In genomic region chr1:88946845-88947244, GRCh38 we compare ENCODE assay signal across 13 cellular contexts. TPM values are rescaled to one million over a fixed set of nuclear protein-coding genes. Genes with fewer than 3 reads are reported as not detected.
A peak's percentile ranks its signal among the peaks of the same experiment; 100 is the strongest.
DNase-seq lines count a peak whose midpoint lies in the region; ATAC-seq, FAIRE-seq and TF ChIP-seq lines count a peak whose summit lies in the region.
"Had no signal": no experiment of that assay in that cellular context is flagged by ENCODE, and none has a peak within 500 bp of the region (broad histone marks: within the 10 kb centered on the region; RNA-seq: fewer than 3 reads in every experiment).

No MANE protein-coding gene starts in this region.

- FAIRE-seq in HepG2 (lab: Jason Lieb, UNC): no peak

- no peaks in the 10 kb centered on the region for H3K27me3 ChIP-seq in adipocyte (replicated peaks; ENCODE audit: control insufficient read depth, insufficient read depth, low read length)
- no peaks in the 10 kb centered on the region for H3K27me3 ChIP-seq in HepG2 (ENCODE audit: control insufficient read depth in 1 of 2, insufficient read depth in 2 of 2, low read length in 2 of 2)
- H3K27me3 ChIP-seq in Peyer's patch: no peaks in the 10 kb centered on the region
- H3K27me3 ChIP-seq: breast epithelium had no signal

- H3K9ac ChIP-seq in adipocyte (ENCODE audit: low read length): no peak overlapping the region
- H3K9ac ChIP-seq in HepG2 (ENCODE audit: insufficient read depth, low read depth, low read length): no peak overlapping the region

- no peak for TF ChIP-seq EP300 in HepG2 (IDR thresholded peaks at IDR 0.05; ENCODE audit: low read depth in 2 of 2, low read length in 2 of 2)
- TF ChIP-seq EP300 in HepG2 (CRISPR knock-in tag; IDR thresholded peaks at IDR 0.05; ENCODE audit: borderline replicate concordance): no peak

- in situ Hi-C loops in HepG2 (cut with HindIII; ENCODE audit: extremely low pct_ligation_motif_present, low pct_unique_long_range_greater_than_20kb): no loop called here

- peaks cover 83% of the 10 kb centered on the region for H3K36me3 ChIP-seq in adipocyte (ENCODE audit: control insufficient read depth, insufficient read depth, low read length, severe bottlenecking)
- peaks cover 4 to 21% of the 10 kb centered on the region in 2 experiments; a peak in 3 of 5 replicates for H3K36me3 ChIP-seq in HepG2 (replicated peaks in 1 of 2; ENCODE audit: control insufficient read depth in 1 of 2, insufficient read depth in 2 of 2, low read length in 2 of 2)
- peaks cover 0 to 53% (median 0%) of the 10 kb centered on the region in 3 donors for H3K36me3 ChIP-seq in Peyer's patch
- H3K36me3 ChIP-seq: breast epithelium had no signal

- TF ChIP-seq CTCF in AG04449 (IDR thresholded peaks at IDR 0.05; ENCODE audit: insufficient read depth, low read length, missing control alignments) (no peak), HepG2 (CRISPR knock-in tag; IDR thresholded peaks at IDR 0.05) (no peak), Peyer's patch (IDR thresholded peaks at IDR 0.05) (no peak)

- TF ChIP-seq RAD21 in HepG2 (CRISPR knock-in tag; IDR thresholded peaks at IDR 0.05): no peak

- CTCF ChIA-PET in AG04449 (lab: Yijun Ruan, JAX) (no interaction called here), HepG2 (lab: Yijun Ruan, JAX; ENCODE audit: low intra/inter-chr PET ratio, low total read pairs) (no interaction called here)

- WGBS in HepG2 (ENCODE audit: low lambda C conversion rate): 100% methylated on average over 3 of the region's 3 CpGs

- peaks cover 10% of the 10 kb centered on the region for H3K4me1 ChIP-seq in adipocyte (ENCODE audit: control insufficient read depth, insufficient read depth, low read length)
- no peaks in the 10 kb centered on the region for H3K4me1 ChIP-seq in HepG2 (ENCODE audit: insufficient read depth, low read length)
- H3K4me1 ChIP-seq in Peyer's patch: no peaks in the 10 kb centered on the region
- H3K4me1 ChIP-seq: breast epithelium had no signal

- intact Hi-C loops in HepG2 (cut with micrococcal nuclease; ENCODE audit: unreplicated experiment): no loop called here

- no peak overlapping the region for H3K27ac ChIP-seq in HepG2 (ENCODE audit: extremely low read length, insufficient read depth, low read length)
- H3K27ac ChIP-seq in Peyer's patch: no peak overlapping the region
- H3K27ac ChIP-seq: breast epithelium had no signal

- peak; percentile 31; the same call in 1 of the 3 replicates for ATAC-seq in HepG2
- ATAC-seq: naive thymus-derived CD8-positive, alpha-beta T cell; stimulated activated memory B cell treated with anti-CD40 and anti-IgM and Interleukin-4, amounts not matched to agents 10 μg/mL and 1 μg/mL and 100 μg/mL, for 72 hours had no signal

- no peak overlapping the region for H2AFZ ChIP-seq in HepG2 (ENCODE audit: low read length)

- POLR2A ChIA-PET in AG04449 (lab: Yijun Ruan, JAX): no interaction called here
- POLR2A ChIA-PET in HepG2 (lab: Yijun Ruan, JAX): interaction anchor here (0.6 kb wide), 1 partner anchor 39 kb away, joined by 3 read pairs; no protein-coding TSS in a partner anchor

- H3K9me3 ChIP-seq in adipocyte (ENCODE audit: control insufficient read depth, low read length): no peaks in the 10 kb centered on the region
- H3K9me3 ChIP-seq in HepG2 (ENCODE audit: low read length): no peaks in the 10 kb centered on the region
- no peaks in the 10 kb centered on the region for H3K9me3 ChIP-seq in Peyer's patch
- H3K9me3 ChIP-seq: breast epithelium had no signal

- no peak overlapping the region for H3K4me2 ChIP-seq in HepG2 (ENCODE audit: low read depth, low read length)

- H3K4me3 ChIP-seq in AG04449 (ENCODE audit: low read depth, low read length) (no peak overlapping the region), adipocyte (ENCODE audit: low read length) (no peak overlapping the region), HepG2 (replicated peaks in 1 of 3; ENCODE audit: insufficient read depth in 1 of 3, low read depth in 2 of 3, low read length in 3 of 3) (no peak overlapping the region), Peyer's patch (no peak overlapping the region)
- H3K4me3 ChIP-seq: breast epithelium had no signal

- BruUV-seq in HepG2 (replicated peaks; lab: Mats Ljungman, UMichigan): no TSS peak

- peak; percentile 17 for DNase-seq in AG04449 (ENCODE audit: low read depth, low spot score)
- DNase-seq in EH (ENCODE audit: low read depth): peak; percentile 13
- DNase-seq in adipocyte (ENCODE audit: low read depth): peak; percentile 3
- DNase-seq in HepG2 (ENCODE audit: low spot score): no peak
- DNase-seq in stimulated activated naive CD4-positive, alpha-beta T cell treated with Interleukin-2 at 50 U/mL for 16 hours (lab: John Stamatoyannopoulos, UW): no peak
- DNase-seq in Peyer's patch: no peak
- no peak for DNase-seq in NCI-H2107 treated with DMSO at 0.1 percent for 48 hours (lab: John Stamatoyannopoulos, UW; ENCODE audit: unreplicated experiment)
- no peak for DNase-seq in SHP77 (lab: John Stamatoyannopoulos, UW)
- DNase-seq: COR-L47; naive thymus-derived CD8-positive, alpha-beta T cell; SW 1271 had no signal

- H4K20me1 ChIP-seq in HepG2 (ENCODE audit: insufficient read depth, low read length): no peaks in the 10 kb centered on the region

- no peaks in the 10 kb centered on the region for H3K79me2 ChIP-seq in HepG2 (ENCODE audit: insufficient read depth, low read length)

- TF ChIP-seq POLR2A in HepG2 (IDR thresholded peaks at IDR 0.05; ENCODE audit: insufficient read depth in 1 of 2, low read depth in 2 of 2, low read length in 2 of 2) (no peak), Peyer's patch (IDR thresholded peaks at IDR 0.05) (no peak)

RNA-seq across cellular contexts. Expression of gene KYAT3, which starts 45.6 kb away (rescaled TPM):
- total RNA-seq in HepG2 (2016; rRNA removed; fragmentation: Illumina TruSeq; extraction: Trizol) (31.8 and 49.5 TPM in 2 replicates), Peyer's patch (10 to 100 TPM; 15.1 to 24.9 (median 20.9) TPM)
- total RNA-seq in HepG2 (2016; cell fraction: cytosol; rRNA removed; fragmentation: Illumina TruSeq; extraction: Trizol; ENCODE audit: low read depth): 7.7 and 9.1 TPM in 2 replicates
- total RNA-seq in HepG2 (2016; cell fraction: insoluble cytoplasmic fraction; rRNA removed; fragmentation: Illumina TruSeq; extraction: Trizol): 29.0 and 50.3 TPM in 2 replicates
- total RNA-seq in HepG2 (2016; cell fraction: membrane; rRNA removed; fragmentation: Illumina TruSeq; extraction: Trizol): 10.1 and 12.6 TPM in 2 replicates
- total RNA-seq in HepG2 (2016; cell fraction: nucleus; rRNA removed; fragmentation: Illumina TruSeq; extraction: Trizol): 22.9 and 26.9 TPM in 2 replicates
- polyA plus RNA-seq in HepG2 (2011; rRNA removed): 12.2 and 17.7 TPM in 2 replicates
- polyA plus RNA-seq in HepG2 (2011; cell fraction: cytosol; rRNA removed): 8.2 and 11.6 TPM in 2 replicates
- 13.6 and 17.0 TPM in 2 replicates for polyA plus RNA-seq in HepG2 (2011; cell fraction: nucleus; rRNA removed)
- polyA plus RNA-seq in HepG2 (2012): 20.5 and 26.3 TPM in 2 replicates
- polyA plus RNA-seq in HepG2 (2016; cell fraction: cytosol; fragmentation: Illumina TruSeq; extraction: Trizol; ENCODE audit: low read depth): 4.2 and 4.6 TPM in 2 replicates
- 35.7 and 36.7 TPM in 2 replicates for polyA plus RNA-seq in HepG2 (2016; cell fraction: insoluble cytoplasmic fraction; fragmentation: Illumina TruSeq; extraction: Trizol; ENCODE audit: low read depth)
- polyA plus RNA-seq in HepG2 (2016; cell fraction: membrane; fragmentation: Illumina TruSeq; extraction: Trizol; ENCODE audit: low read depth): 6.5 and 6.6 TPM in 2 replicates
- 28.9 and 31.3 TPM in 2 replicates for polyA plus RNA-seq in HepG2 (2016; cell fraction: nucleus; fragmentation: Illumina TruSeq; extraction: Trizol; ENCODE audit: insufficient read depth, low read depth)
- polyA minus RNA-seq in HepG2 (2011; rRNA and poly(A)+ RNA removed; ENCODE audit: low replicate concordance): 1.3 and 3.0 TPM in 2 replicates
- polyA minus RNA-seq in HepG2 (2011; cell fraction: cytosol; rRNA and poly(A)+ RNA removed): 9.8 and 13.1 TPM in 2 replicates
- 22.7 and 25.5 TPM in 2 replicates for polyA minus RNA-seq in HepG2 (2011; cell fraction: nucleus; rRNA and poly(A)+ RNA removed)

RNA-seq across cellular contexts. Expression of gene RBMXL1, which starts 45.6 kb away (rescaled TPM):
- 15.0 and 19.1 TPM in 2 replicates for total RNA-seq in HepG2 (2016; rRNA removed; fragmentation: Illumina TruSeq; extraction: Trizol)
- 1.3 TPM in 2 replicates for total RNA-seq in HepG2 (2016; cell fraction: cytosol; rRNA removed; fragmentation: Illumina TruSeq; extraction: Trizol; ENCODE audit: low read depth)
- 13.4 and 18.0 TPM in 2 replicates for total RNA-seq in HepG2 (2016; cell fraction: insoluble cytoplasmic fraction; rRNA removed; fragmentation: Illumina TruSeq; extraction: Trizol)
- 5.1 and 6.0 TPM in 2 replicates for total RNA-seq in HepG2 (2016; cell fraction: membrane; rRNA removed; fragmentation: Illumina TruSeq; extraction: Trizol)
- 14.1 and 14.6 TPM in 2 replicates for total RNA-seq in HepG2 (2016; cell fraction: nucleus; rRNA removed; fragmentation: Illumina TruSeq; extraction: Trizol)
- polyA plus RNA-seq in HepG2 (2011; rRNA removed): 2.2 and 3.0 TPM in 2 replicates
- polyA plus RNA-seq in HepG2 (2011; cell fraction: cytosol; rRNA removed): 1.6 and 2.0 TPM in 2 replicates
- 2.6 and 3.1 TPM in 2 replicates for polyA plus RNA-seq in HepG2 (2011; cell fraction: nucleus; rRNA removed)
- 3.9 and 4.1 TPM in 2 replicates for polyA plus RNA-seq in HepG2 (2012)
- polyA plus RNA-seq in HepG2 (2016; cell fraction: cytosol; fragmentation: Illumina TruSeq; extraction: Trizol; ENCODE audit: low read depth): 0.86 and 1.0 TPM in 2 replicates
- polyA plus RNA-seq in HepG2 (2016; cell fraction: insoluble cytoplasmic fraction; fragmentation: Illumina TruSeq; extraction: Trizol; ENCODE audit: low read depth): 12.0 and 12.6 TPM in 2 replicates
- polyA plus RNA-seq in HepG2 (2016; cell fraction: membrane; fragmentation: Illumina TruSeq; extraction: Trizol; ENCODE audit: low read depth): 2.5 and 2.8 TPM in 2 replicates
- polyA plus RNA-seq in HepG2 (2016; cell fraction: nucleus; fragmentation: Illumina TruSeq; extraction: Trizol; ENCODE audit: insufficient read depth, low read depth): 11.8 and 12.9 TPM in 2 replicates
- polyA minus RNA-seq in HepG2 (2011; rRNA and poly(A)+ RNA removed; ENCODE audit: low replicate concordance): 3.4 and 6.8 TPM in 2 replicates
- polyA minus RNA-seq in HepG2 (2011; cell fraction: cytosol; rRNA and poly(A)+ RNA removed): 2.7 and 3.1 TPM in 2 replicates
- 19.2 and 19.4 TPM in 2 replicates for polyA minus RNA-seq in HepG2 (2011; cell fraction: nucleus; rRNA and poly(A)+ RNA removed)
- total RNA-seq in Peyer's patch: 10 to 100 TPM in 1 of 4 donors, 1 to 10 TPM in 3; 8.3 to 12.4 (median 8.8) TPM

RNA-seq across cellular contexts. Expression of gene GTF2B, which starts 55.5 kb away (rescaled TPM):
- total RNA-seq in HepG2 (2016; rRNA removed; fragmentation: Illumina TruSeq; extraction: Trizol): 43.4 and 68.0 TPM in 2 replicates
- total RNA-seq in HepG2 (2016; cell fraction: cytosol; rRNA removed; fragmentation: Illumina TruSeq; extraction: Trizol; ENCODE audit: low read depth): 10.0 and 11.6 TPM in 2 replicates
- 43.5 and 71.8 TPM in 2 replicates for total RNA-seq in HepG2 (2016; cell fraction: insoluble cytoplasmic fraction; rRNA removed; fragmentation: Illumina TruSeq; extraction: Trizol)
- total RNA-seq in HepG2 (2016; cell fraction: membrane; rRNA removed; fragmentation: Illumina TruSeq; extraction: Trizol): 12.6 and 14.3 TPM in 2 replicates
- total RNA-seq in HepG2 (2016; cell fraction: nucleus; rRNA removed; fragmentation: Illumina TruSeq; extraction: Trizol): 18.8 and 21.9 TPM in 2 replicates
- 26.1 and 31.5 TPM in 2 replicates for polyA plus RNA-seq in HepG2 (2011; rRNA removed)
- polyA plus RNA-seq in HepG2 (2011; cell fraction: cytosol; rRNA removed): 14.8 and 26.0 TPM in 2 replicates
- polyA plus RNA-seq in HepG2 (2011; cell fraction: nucleus; rRNA removed): 6.7 and 9.4 TPM in 2 replicates
- polyA plus RNA-seq in HepG2 (2012): 26.4 and 28.5 TPM in 2 replicates
- 4.0 and 4.3 TPM in 2 replicates for polyA plus RNA-seq in HepG2 (2016; cell fraction: cytosol; fragmentation: Illumina TruSeq; extraction: Trizol; ENCODE audit: low read depth)
- 58.8 and 59.1 TPM in 2 replicates for polyA plus RNA-seq in HepG2 (2016; cell fraction: insoluble cytoplasmic fraction; fragmentation: Illumina TruSeq; extraction: Trizol; ENCODE audit: low read depth)
- polyA plus RNA-seq in HepG2 (2016; cell fraction: membrane; fragmentation: Illumina TruSeq; extraction: Trizol; ENCODE audit: low read depth): 5.8 and 6.0 TPM in 2 replicates
- polyA plus RNA-seq in HepG2 (2016; cell fraction: nucleus; fragmentation: Illumina TruSeq; extraction: Trizol; ENCODE audit: insufficient read depth, low read depth): 21.6 and 23.3 TPM in 2 replicates
- polyA minus RNA-seq in HepG2 (2011; rRNA and poly(A)+ RNA removed; ENCODE audit: low replicate concordance): 13.1 and 19.1 TPM in 2 replicates
- polyA minus RNA-seq in HepG2 (2011; cell fraction: cytosol; rRNA and poly(A)+ RNA removed): 15.4 and 26.0 TPM in 2 replicates
- polyA minus RNA-seq in HepG2 (2011; cell fraction: nucleus; rRNA and poly(A)+ RNA removed): 19.9 and 20.6 TPM in 2 replicates
- total RNA-seq in Peyer's patch: 10 to 100 TPM; 15.1 to 31.4 (median 26.0) TPM

Comparison
In these comparisons a context has a peak if more than half of its experiments do, and no peak if none do; other contexts are left out.
1. DNase-seq: peak in AG04449 (single experiment), EH (single experiment) and adipocyte (single experiment); none in HepG2 (single experiment), stimulated activated naive CD4-positive, alpha-beta T cell treated with Interleukin-2 at 50 U/mL for 16 hours (single experiment), Peyer's patch (0 of 3), NCI-H2107 treated with DMSO at 0.1 percent for 48 hours (single experiment) and SHP77 (0 of 2).